1 cellular context compared by ENCODE assay signal in genomic region chr22:41940853-41941765, GRCh38.
TF ChIP-seq lines count a peak whose summit lies in the region.

No MANE protein-coding gene starts in this region.

TF ChIP-seq in HepG2, 621 proteins besides CTCF, POLR2A, EP300 and RAD21 (continues in another document):
- TF ChIP-seq ESRRA (CRISPR knock-in tag; IDR thresholded peaks at IDR 0.05; ENCODE audit: low read depth): peak; percentile 55; the same call in 1 of the 2 replicates
- no peak for TF ChIP-seq SYNCRIP (IDR thresholded peaks at IDR 0.05; ENCODE audit: insufficient read depth, low read depth, low read length)
- no peak for TF ChIP-seq ZNF652 (CRISPR knock-in tag; IDR thresholded peaks at IDR 0.05; ENCODE audit: borderline replicate concordance, low read depth)
- no peak for TF ChIP-seq MYNN (CRISPR knock-in tag; IDR thresholded peaks at IDR 0.05; ENCODE audit: low read depth)
- TF ChIP-seq HOMEZ (CRISPR knock-in tag; IDR thresholded peaks at IDR 0.05; ENCODE audit: low read depth): 0 out of 2 replicates have a peak, but pooled peaks have one; percentile 18
- peak; percentile 50; the same call in 1 of the 2 replicates for TF ChIP-seq THAP11 (CRISPR knock-in tag; IDR thresholded peaks at IDR 0.05)
- TF ChIP-seq, protein P1, sequence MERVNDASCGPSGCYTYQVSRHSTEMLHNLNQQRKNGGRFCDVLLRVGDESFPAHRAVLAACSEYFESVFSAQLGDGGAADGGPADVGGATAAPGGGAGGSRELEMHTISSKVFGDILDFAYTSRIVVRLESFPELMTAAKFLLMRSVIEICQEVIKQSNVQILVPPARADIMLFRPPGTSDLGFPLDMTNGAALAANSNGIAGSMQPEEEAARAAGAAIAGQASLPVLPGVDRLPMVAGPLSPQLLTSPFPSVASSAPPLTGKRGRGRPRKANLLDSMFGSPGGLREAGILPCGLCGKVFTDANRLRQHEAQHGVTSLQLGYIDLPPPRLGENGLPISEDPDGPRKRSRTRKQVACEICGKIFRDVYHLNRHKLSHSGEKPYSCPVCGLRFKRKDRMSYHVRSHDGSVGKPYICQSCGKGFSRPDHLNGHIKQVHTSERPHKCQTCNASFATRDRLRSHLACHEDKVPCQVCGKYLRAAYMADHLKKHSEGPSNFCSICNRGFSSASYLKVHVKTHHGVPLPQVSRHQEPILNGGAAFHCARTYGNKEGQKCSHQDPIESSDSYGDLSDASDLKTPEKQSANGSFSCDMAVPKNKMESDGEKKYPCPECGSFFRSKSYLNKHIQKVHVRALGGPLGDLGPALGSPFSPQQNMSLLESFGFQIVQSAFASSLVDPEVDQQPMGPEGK (CRISPR knock-in tag; IDR thresholded peaks at IDR 0.05): peak; percentile 50; the same call in 1 of the 2 replicates
- TF ChIP-seq ARHGAP35 (CRISPR knock-in tag; IDR thresholded peaks at IDR 0.05; ENCODE audit: borderline replicate concordance): no peak
- TF ChIP-seq, protein P2, sequence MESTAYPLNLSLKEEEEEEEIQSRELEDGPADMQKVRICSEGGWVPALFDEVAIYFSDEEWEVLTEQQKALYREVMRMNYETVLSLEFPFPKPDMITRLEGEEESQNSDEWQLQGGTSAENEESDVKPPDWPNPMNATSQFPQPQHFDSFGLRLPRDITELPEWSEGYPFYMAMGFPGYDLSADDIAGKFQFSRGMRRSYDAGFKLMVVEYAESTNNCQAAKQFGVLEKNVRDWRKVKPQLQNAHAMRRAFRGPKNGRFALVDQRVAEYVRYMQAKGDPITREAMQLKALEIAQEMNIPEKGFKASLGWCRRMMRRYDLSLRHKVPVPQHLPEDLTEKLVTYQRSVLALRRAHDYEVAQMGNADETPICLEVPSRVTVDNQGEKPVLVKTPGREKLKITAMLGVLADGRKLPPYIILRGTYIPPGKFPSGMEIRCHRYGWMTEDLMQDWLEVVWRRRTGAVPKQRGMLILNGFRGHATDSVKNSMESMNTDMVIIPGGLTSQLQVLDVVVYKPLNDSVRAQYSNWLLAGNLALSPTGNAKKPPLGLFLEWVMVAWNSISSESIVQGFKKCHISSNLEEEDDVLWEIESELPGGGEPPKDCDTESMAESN (CRISPR knock-in tag; conservative IDR thresholded peaks at IDR 0.05): 0 out of 2 replicates have a peak, but pooled peaks have one; percentile 18
- TF ChIP-seq, protein P3, sequence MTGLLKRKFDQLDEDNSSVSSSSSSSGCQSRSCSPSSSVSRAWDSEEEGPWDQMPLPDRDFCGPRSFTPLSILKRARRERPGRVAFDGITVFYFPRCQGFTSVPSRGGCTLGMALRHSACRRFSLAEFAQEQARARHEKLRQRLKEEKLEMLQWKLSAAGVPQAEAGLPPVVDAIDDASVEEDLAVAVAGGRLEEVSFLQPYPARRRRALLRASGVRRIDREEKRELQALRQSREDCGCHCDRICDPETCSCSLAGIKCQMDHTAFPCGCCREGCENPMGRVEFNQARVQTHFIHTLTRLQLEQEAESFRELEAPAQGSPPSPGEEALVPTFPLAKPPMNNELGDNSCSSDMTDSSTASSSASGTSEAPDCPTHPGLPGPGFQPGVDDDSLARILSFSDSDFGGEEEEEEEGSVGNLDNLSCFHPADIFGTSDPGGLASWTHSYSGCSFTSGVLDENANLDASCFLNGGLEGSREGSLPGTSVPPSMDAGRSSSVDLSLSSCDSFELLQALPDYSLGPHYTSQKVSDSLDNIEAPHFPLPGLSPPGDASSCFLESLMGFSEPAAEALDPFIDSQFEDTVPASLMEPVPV (CRISPR knock-in tag; IDR thresholded peaks at IDR 0.05): peak; percentile 26; the same call in 1 of the 2 replicates
- peak; percentile 59; the same call in 1 of the 2 replicates for TF ChIP-seq ARID4A (CRISPR knock-in tag; IDR thresholded peaks at IDR 0.05; ENCODE audit: borderline replicate concordance)
- TF ChIP-seq STAG1 (CRISPR knock-in tag; IDR thresholded peaks at IDR 0.05): peak; percentile 97
- TF ChIP-seq, protein P4, sequence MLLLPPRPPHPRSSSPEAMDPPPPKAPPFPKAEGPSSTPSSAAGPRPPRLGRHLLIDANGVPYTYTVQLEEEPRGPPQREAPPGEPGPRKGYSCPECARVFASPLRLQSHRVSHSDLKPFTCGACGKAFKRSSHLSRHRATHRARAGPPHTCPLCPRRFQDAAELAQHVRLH (CRISPR knock-in tag; IDR thresholded peaks at IDR 0.05; ENCODE audit: borderline replicate concordance, low read depth): peak; percentile 62; the same call in 1 of the 2 replicates
- TF ChIP-seq ZMYM4 (CRISPR knock-in tag; IDR thresholded peaks at IDR 0.05): peak; percentile 39; the same call in 1 of the 2 replicates
- TF ChIP-seq ZNF512 (CRISPR knock-in tag; IDR thresholded peaks at IDR 0.05): peak; percentile 98
- peak; percentile 80 for TF ChIP-seq ZBTB26 (CRISPR knock-in tag; IDR thresholded peaks at IDR 0.05; ENCODE audit: borderline replicate concordance)
- TF ChIP-seq HDAC2 (CRISPR knock-in tag; IDR thresholded peaks at IDR 0.05): peak; percentile 58
- TF ChIP-seq ELF1 (CRISPR knock-in tag; IDR thresholded peaks at IDR 0.05): 0 out of 2 replicates have a peak, but pooled peaks have one; percentile 27
- peak; percentile 22; the same call in 1 of the 2 replicates for TF ChIP-seq TFDP2 (CRISPR knock-in tag; IDR thresholded peaks at IDR 0.05)
- TF ChIP-seq ZNF160 (CRISPR knock-in tag; IDR thresholded peaks at IDR 0.05): no peak
- TF ChIP-seq, protein P5, sequence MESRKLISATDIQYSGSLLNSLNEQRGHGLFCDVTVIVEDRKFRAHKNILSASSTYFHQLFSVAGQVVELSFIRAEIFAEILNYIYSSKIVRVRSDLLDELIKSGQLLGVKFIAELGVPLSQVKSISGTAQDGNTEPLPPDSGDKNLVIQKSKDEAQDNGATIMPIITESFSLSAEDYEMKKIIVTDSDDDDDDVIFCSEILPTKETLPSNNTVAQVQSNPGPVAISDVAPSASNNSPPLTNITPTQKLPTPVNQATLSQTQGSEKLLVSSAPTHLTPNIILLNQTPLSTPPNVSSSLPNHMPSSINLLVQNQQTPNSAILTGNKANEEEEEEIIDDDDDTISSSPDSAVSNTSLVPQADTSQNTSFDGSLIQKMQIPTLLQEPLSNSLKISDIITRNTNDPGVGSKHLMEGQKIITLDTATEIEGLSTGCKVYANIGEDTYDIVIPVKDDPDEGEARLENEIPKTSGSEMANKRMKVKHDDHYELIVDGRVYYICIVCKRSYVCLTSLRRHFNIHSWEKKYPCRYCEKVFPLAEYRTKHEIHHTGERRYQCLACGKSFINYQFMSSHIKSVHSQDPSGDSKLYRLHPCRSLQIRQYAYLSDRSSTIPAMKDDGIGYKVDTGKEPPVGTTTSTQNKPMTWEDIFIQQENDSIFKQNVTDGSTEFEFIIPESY (CRISPR knock-in tag; IDR thresholded peaks at IDR 0.05): peak; percentile 81; the same call in 1 of the 2 replicates
- TF ChIP-seq, protein P6, sequence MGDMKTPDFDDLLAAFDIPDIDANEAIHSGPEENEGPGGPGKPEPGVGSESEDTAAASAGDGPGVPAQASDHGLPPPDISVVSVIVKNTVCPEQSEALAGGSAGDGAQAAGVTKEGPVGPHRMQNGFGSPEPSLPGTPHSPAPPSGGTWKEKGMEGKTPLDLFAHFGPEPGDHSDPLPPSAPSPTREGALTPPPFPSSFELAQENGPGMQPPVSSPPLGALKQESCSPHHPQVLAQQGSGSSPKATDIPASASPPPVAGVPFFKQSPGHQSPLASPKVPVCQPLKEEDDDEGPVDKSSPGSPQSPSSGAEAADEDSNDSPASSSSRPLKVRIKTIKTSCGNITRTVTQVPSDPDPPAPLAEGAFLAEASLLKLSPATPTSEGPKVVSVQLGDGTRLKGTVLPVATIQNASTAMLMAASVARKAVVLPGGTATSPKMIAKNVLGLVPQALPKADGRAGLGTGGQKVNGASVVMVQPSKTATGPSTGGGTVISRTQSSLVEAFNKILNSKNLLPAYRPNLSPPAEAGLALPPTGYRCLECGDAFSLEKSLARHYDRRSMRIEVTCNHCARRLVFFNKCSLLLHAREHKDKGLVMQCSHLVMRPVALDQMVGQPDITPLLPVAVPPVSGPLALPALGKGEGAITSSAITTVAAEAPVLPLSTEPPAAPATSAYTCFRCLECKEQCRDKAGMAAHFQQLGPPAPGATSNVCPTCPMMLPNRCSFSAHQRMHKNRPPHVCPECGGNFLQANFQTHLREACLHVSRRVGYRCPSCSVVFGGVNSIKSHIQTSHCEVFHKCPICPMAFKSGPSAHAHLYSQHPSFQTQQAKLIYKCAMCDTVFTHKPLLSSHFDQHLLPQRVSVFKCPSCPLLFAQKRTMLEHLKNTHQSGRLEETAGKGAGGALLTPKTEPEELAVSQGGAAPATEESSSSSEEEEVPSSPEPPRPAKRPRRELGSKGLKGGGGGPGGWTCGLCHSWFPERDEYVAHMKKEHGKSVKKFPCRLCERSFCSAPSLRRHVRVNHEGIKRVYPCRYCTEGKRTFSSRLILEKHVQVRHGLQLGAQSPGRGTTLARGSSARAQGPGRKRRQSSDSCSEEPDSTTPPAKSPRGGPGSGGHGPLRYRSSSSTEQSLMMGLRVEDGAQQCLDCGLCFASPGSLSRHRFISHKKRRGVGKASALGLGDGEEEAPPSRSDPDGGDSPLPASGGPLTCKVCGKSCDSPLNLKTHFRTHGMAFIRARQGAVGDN (CRISPR knock-in tag; IDR thresholded peaks at IDR 0.05): peak; percentile 68
- 0 out of 2 replicates have a peak, but pooled peaks have one; percentile 11 for TF ChIP-seq NFYC (CRISPR knock-in tag; IDR thresholded peaks at IDR 0.05)
- peak; percentile 33; the same call in 1 of the 2 replicates for TF ChIP-seq MAX (IDR thresholded peaks at IDR 0.05)
- TF ChIP-seq ZNF121 (CRISPR knock-in tag; IDR thresholded peaks at IDR 0.05): peak; percentile 28; the same call in 1 of the 2 replicates
- peak; percentile 55; the same call in 1 of the 2 replicates for TF ChIP-seq ZBTB38 (CRISPR knock-in tag; IDR thresholded peaks at IDR 0.05)
- 0 out of 2 replicates have a peak, but pooled peaks have one; percentile 67 for TF ChIP-seq KDM3A (CRISPR knock-in tag; IDR thresholded peaks at IDR 0.05; ENCODE audit: low read depth)
- peak; percentile 35; the same call in 1 of the 2 replicates for TF ChIP-seq ZFX (CRISPR knock-in tag; IDR thresholded peaks at IDR 0.05; ENCODE audit: low read depth)
- no peak for TF ChIP-seq ZNF468 (CRISPR knock-in tag; IDR thresholded peaks at IDR 0.05)
